In the genomic region with DNA sequence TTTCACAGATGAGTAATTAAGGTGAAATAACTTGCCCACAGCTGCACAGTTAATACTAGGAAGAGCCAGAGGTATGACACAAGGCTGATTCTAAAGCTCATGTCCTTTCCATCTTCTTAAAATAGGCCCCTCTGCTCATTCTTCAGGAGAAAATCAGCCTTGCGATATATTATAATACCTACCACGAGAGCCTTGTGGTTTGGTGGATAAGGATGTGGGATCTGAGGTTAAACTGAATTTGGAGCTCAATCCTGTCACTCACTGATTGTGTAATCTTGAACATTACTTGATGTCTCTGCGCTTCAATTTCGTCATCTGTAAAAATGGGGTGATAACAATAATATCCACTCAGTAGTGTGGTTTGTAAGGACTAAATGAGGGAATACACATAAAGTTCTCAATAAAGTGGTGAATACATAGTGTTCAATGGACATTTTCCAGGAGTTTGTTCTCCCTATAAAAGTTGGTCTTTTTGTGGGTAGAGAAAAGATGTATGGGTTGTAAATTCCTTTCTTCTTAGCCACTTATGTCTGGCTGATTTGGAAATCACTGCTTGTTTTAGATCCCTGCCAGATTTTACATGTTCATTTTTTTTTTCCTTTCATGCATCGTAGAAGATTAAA, we compare ENCODE assay signal across 9 cellular contexts. TPM values are rescaled to one million over a fixed set of nuclear protein-coding genes. Genes with fewer than 3 reads are reported as not detected.
DNase-seq lines count a peak whose midpoint lies in the region; TF ChIP-seq lines count a peak whose summit lies in the region.
"Had no signal": no experiment of that assay in that cellular context is flagged by ENCODE, and none has a peak within 500 bp of the region (broad histone marks: within the 10 kb centered on the region; RNA-seq: fewer than 3 reads in every experiment).

No MANE protein-coding gene starts in this region.

- H3K27ac Mint-ChIP-seq in MCF 10A (ENCODE audit: low read depth, unreplicated experiment): peak overlapping the region; percentile 82
- no peak overlapping the region for H3K27ac Mint-ChIP-seq in glutamatergic neuron (ENCODE audit: unreplicated experiment)

- CTCF ChIA-PET in MCF 10A (lab: Yijun Ruan, JAX): interaction anchor here (0.5 to 0.9 kb wide), 3 partner anchors 15 to 409 kb away, joined by 3 to 4 read pairs (median 3); no protein-coding TSS in a partner anchor

- no peaks in the 10 kb centered on the region for H3K36me3 ChIP-seq in breast epithelium

- POLR2A ChIA-PET in MCF 10A (lab: Yijun Ruan, JAX): interaction anchor here (0.6 to 2.5 kb wide), 5 partner anchors 11 to 217 kb away, joined by 3 to 41 read pairs (median 3); partner anchors contain the start of gene ATP2B1

- H3K4me3 ChIP-seq in breast epithelium: no peak overlapping the region

- no peaks in the 10 kb centered on the region for H3K4me1 ChIP-seq in breast epithelium

- H3K4me3 Mint-ChIP-seq in MCF 10A (ENCODE audit: unreplicated experiment) (peak overlapping the region; percentile 4), glutamatergic neuron (ENCODE audit: unreplicated experiment) (no peak overlapping the region)

- DNase-seq in MCF 10A (ENCODE audit: unreplicated experiment): peak; percentile 86
- no peak for DNase-seq in breast epithelium (ENCODE audit: low spot score in 2 of 2)
- peak; percentile 97 for DNase-seq in SIG-M5 treated with dmso at 0.1 percent for 504 hours (lab: John Stamatoyannopoulos, UW; ENCODE audit: unreplicated experiment)
- peak; percentile 90 for DNase-seq in fibroblast of gingiva (ENCODE audit: low read depth)
- DNase-seq in effector CD4-positive, alpha-beta T cell: no peak
- DNase-seq in inferior parietal cortex (ENCODE audit: extremely low spot score): no peak
- no peak for DNase-seq in NCI-H2227 treated with DMSO at 0.1 percent for 48 hours (lab: John Stamatoyannopoulos, UW)
- no peak for DNase-seq in glutamatergic neuron
- DNase-seq: NCI-H524 had no signal

- peaks cover 0 to 4% of the 10 kb centered on the region in 2 donors for H3K9me3 ChIP-seq in breast epithelium

- peaks cover 27% of the 10 kb centered on the region for H3K9me3 Mint-ChIP-seq in MCF 10A (ENCODE audit: unreplicated experiment)
- H3K9me3 Mint-ChIP-seq in glutamatergic neuron (ENCODE audit: unreplicated experiment): peaks cover 2% of the 10 kb centered on the region

- peaks cover 6% of the 10 kb centered on the region for H3K36me3 Mint-ChIP-seq in MCF 10A (ENCODE audit: insufficient read depth, unreplicated experiment)
- no peaks in the 10 kb centered on the region for H3K36me3 Mint-ChIP-seq in glutamatergic neuron (ENCODE audit: unreplicated experiment)

- H3K27ac ChIP-seq in breast epithelium: no peak overlapping the region

- no peak for TF ChIP-seq POLR2A in breast epithelium (IDR thresholded peaks at IDR 0.05)

- H3K27me3 Mint-ChIP-seq in MCF 10A (ENCODE audit: insufficient read depth, unreplicated experiment) (no peaks in the 10 kb centered on the region), glutamatergic neuron (ENCODE audit: unreplicated experiment) (no peaks in the 10 kb centered on the region)

- H3K4me1 Mint-ChIP-seq in MCF 10A (ENCODE audit: insufficient read depth, unreplicated experiment): peaks cover 36% of the 10 kb centered on the region
- peaks cover 3% of the 10 kb centered on the region for H3K4me1 Mint-ChIP-seq in glutamatergic neuron (ENCODE audit: low read depth, unreplicated experiment)

- TSS peak; percentile 54 for BruUV-seq in MCF 10A (replicated peaks; lab: Mats Ljungman, UMichigan)

- intact Hi-C loops in MCF 10A (cut with micrococcal nuclease): loop anchor here (1.0 kb wide), 2 partner anchors 23 to 24 kb away; no protein-coding TSS in a partner anchor
- intact Hi-C loops in breast epithelium (cut with DNase I; ENCODE audit: low total_unique reads): no loop called here

- H3K27me3 ChIP-seq in breast epithelium: no peaks in the 10 kb centered on the region

- no peak for TF ChIP-seq CTCF in MCF 10A (IDR thresholded peaks at IDR 0.05; ENCODE audit: unreplicated experiment)
- TF ChIP-seq CTCF in breast epithelium (IDR thresholded peaks at IDR 0.05): no peak
- no peak for TF ChIP-seq CTCF in glutamatergic neuron (IDR thresholded peaks at IDR 0.05; ENCODE audit: partially characterized antibody, unreplicated experiment)

RNA-seq across cellular contexts. Expression of gene ATP2B1, which starts 25.1 kb away (rescaled TPM):
- 221 and 281 TPM in 2 replicates for total RNA-seq in MCF 10A (2022)
- 10 to 100 TPM; 40.3 to 76.8 (median 54.6) TPM for total RNA-seq in breast epithelium
- 61.2 TPM for total RNA-seq in glutamatergic neuron (ENCODE audit: unreplicated experiment)

Comparison
In these comparisons a context has a peak if more than half of its experiments do, and no peak if none do; other contexts are left out.
1. DNase-seq: peak in MCF 10A (single experiment), SIG-M5 treated with dmso at 0.1 percent for 504 hours (single experiment) and fibroblast of gingiva (single experiment); none in breast epithelium (0 of 2), effector CD4-positive, alpha-beta T cell (single experiment), inferior parietal cortex (single experiment), NCI-H2227 treated with DMSO at 0.1 percent for 48 hours (single experiment) and glutamatergic neuron (single experiment).